1 cellular context compared by ENCODE assay signal in the genomic region with DNA sequence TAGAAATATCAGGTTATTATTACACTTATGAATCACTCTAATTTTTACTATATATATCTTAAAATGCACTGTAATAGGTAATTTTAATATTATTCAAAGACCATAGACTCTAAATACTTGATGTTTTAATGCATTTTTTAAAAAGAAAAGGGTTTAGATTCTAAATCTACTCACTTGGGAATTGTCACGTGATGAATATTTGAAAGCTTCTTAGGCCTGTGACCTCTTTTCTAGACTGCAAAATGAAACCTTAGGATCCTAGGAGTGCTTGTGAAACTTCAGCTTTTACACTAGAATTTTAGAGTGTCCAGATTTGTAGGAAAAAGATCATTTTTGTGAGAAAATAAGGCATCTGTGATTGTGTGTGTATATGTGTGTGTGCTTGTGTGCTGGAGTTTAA.
TF ChIP-seq lines count a peak whose summit lies in the region.

No MANE protein-coding gene starts in this region.

TF ChIP-seq in K562, 482 proteins besides CTCF, POLR2A, EP300 and RAD21 (continued from another document):
- TF ChIP-seq, protein P1, sequence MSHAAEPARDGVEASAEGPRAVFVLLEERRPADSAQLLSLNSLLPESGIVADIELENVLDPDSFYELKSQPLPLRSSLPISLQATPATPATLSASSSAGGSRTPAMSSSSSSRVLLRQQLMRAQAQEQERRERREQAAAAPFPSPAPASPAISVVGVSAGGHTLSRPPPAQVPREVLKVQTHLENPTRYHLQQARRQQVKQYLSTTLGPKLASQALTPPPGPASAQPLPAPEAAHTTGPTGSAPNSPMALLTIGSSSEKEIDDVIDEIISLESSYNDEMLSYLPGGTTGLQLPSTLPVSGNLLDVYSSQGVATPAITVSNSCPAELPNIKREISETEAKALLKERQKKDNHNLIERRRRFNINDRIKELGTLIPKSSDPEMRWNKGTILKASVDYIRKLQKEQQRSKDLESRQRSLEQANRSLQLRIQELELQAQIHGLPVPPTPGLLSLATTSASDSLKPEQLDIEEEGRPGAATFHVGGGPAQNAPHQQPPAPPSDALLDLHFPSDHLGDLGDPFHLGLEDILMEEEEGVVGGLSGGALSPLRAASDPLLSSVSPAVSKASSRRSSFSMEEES (CRISPR knock-in tag; IDR thresholded peaks at IDR 0.05), result peak; percentile 58
